ENCODE assay signal across 19 cellular contexts in genomic region chr15:97502038-97502437, GRCh38.
DNase-seq lines count a peak whose midpoint lies in the region; TF ChIP-seq lines count a peak whose summit lies in the region.
"Had no signal": no experiment of that assay in that cellular context is flagged by ENCODE, and none has a peak within 500 bp of the region (broad histone marks: within the 10 kb centered on the region; RNA-seq: fewer than 3 reads in every experiment).

No MANE protein-coding gene starts in this region.

- no peak overlapping the region for H2AFZ ChIP-seq in smooth muscle cell (ENCODE audit: low read depth)

- no peaks in the 10 kb centered on the region for H4K20me1 ChIP-seq in smooth muscle cell (ENCODE audit: low read depth)

- DNase-seq in HPDE6-E6E7 (ENCODE audit: extremely low spot score) (peak; percentile 13), astrocyte of the hippocampus (ENCODE audit: low read depth, low spot score) (peak; percentile 14), fibroblast of mammary gland (ENCODE audit: low read depth) (peak; percentile 30), pulmonary artery endothelial cell (ENCODE audit: low read depth, low spot score) (peak; percentile 17), HT-29 (ENCODE audit: low spot score) (no peak), smooth muscle cell (lab: John Stamatoyannopoulos, UW; ENCODE audit: unreplicated experiment) (no peak), activated gamma-delta T cell treated with Interleukin-2 at 50 U/mL for 16 hours (no peak), NCI-H1694 treated with DMSO at 0.1 percent for 48 hours (lab: John Stamatoyannopoulos, UW) (no peak)
- DNase-seq: activated CD4-positive, CD25-positive, alpha-beta regulatory T cell; activated CD8-positive, alpha-beta T cell treated with anti-CD3 and anti-CD28 coated beads, Interleukin-2, amount 10 ng/mL, durations not matched to agents 7 days and 5 days; Calu3; H9; natural killer cell; NCI-H1105 treated with DMSO at 0.1 percent for 48 hours; NCI-H526 treated with DMSO at 0.1 percent for 48 hours; stimulated activated CD4-positive, alpha-beta T cell treated with anti-CD3 and anti-CD28 coated beads, Interleukin-12 subunit alpha, Interleukin-12 subunit beta, amount 100 ng/mL, for 4 hours had no signal

- no peaks in the 10 kb centered on the region for H3K27me3 ChIP-seq in smooth muscle cell (ENCODE audit: low read depth)

- H3K4me2 ChIP-seq in smooth muscle cell, result no peak overlapping the region

- no peak for TF ChIP-seq CTCF in fibroblast of mammary gland (conservative IDR thresholded peaks at IDR 0.05; ENCODE audit: control insufficient read depth, insufficient read depth, low read depth, low read length)
- no peak for TF ChIP-seq CTCF in smooth muscle cell (IDR thresholded peaks at IDR 0.05; ENCODE audit: borderline replicate concordance, insufficient read depth, poor library complexity, severe bottlenecking)

- no peaks in the 10 kb centered on the region for H3K9me3 ChIP-seq in smooth muscle cell (replicated peaks; ENCODE audit: low read depth)
- H3K9me3 ChIP-seq: prostate gland had no signal

- WGBS in smooth muscle cell (ENCODE audit: low lambda C conversion rate), result 62% methylated on average over 2 of the region's 2 CpGs

- peaks cover 3% of the 10 kb centered on the region for H3F3A ChIP-seq in smooth muscle cell (ENCODE audit: low read depth)

- H3K79me2 ChIP-seq in smooth muscle cell (ENCODE audit: low read depth), result no peaks in the 10 kb centered on the region

- H3K9ac ChIP-seq in smooth muscle cell (ENCODE audit: low read depth), result no peak overlapping the region

- no peaks in the 10 kb centered on the region for H3K4me1 ChIP-seq in smooth muscle cell (ENCODE audit: low read depth)
- H3K4me1 ChIP-seq: prostate gland had no signal

- H3K4me3 ChIP-seq in fibroblast of mammary gland (ENCODE audit: control insufficient read depth, low read depth, low read length) (no peak overlapping the region), smooth muscle cell (no peak overlapping the region)
- H3K4me3 ChIP-seq: GM12878, lung, prostate gland had no signal

- H3K36me3 ChIP-seq in smooth muscle cell (ENCODE audit: low read depth), result no peaks in the 10 kb centered on the region
- H3K36me3 ChIP-seq: prostate gland had no signal

- H3K27ac ChIP-seq in smooth muscle cell (ENCODE audit: low read depth), result no peak overlapping the region
- H3K27ac ChIP-seq: prostate gland had no signal

Comparison
In these comparisons a context has a peak if more than half of its experiments do, and no peak if none do; other contexts are left out.
1. DNase-seq: peak in HPDE6-E6E7 (single experiment), astrocyte of the hippocampus (single experiment), fibroblast of mammary gland (single experiment) and pulmonary artery endothelial cell (single experiment); none in HT-29 (single experiment), smooth muscle cell (single experiment), activated gamma-delta T cell treated with Interleukin-2 at 50 U/mL for 16 hours (single experiment) and NCI-H1694 treated with DMSO at 0.1 percent for 48 hours (single experiment).